ENCODE assay signal across 8 cellular contexts in the genomic region with DNA sequence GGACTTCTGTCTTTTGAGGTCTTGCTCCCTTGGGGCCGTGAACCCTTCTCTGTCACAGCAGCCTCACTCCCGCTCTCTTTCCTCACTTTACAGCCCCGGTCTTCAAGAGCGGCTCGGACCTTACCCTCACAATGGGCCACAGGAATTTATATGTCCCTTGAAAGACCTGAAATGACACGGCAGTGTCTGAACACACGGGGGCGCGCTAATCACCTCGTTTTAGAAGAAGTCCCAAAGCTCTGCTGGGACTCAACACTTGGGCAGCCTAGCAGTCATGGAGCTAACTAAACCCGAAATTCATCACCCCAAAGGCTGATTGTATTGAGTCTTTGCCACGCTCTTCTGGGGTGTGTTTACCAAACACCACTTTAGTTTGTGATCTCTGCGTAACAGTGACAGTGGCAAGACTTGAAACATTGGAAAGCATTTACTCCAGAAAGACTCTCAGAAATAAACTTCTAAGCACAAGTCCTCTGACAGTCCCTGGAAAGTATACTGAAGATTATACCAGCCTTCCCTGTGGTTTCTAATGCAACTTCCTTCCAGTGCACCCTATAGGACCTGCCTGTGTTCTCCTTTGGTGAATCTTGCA. TPM values are rescaled to one million over a fixed set of nuclear protein-coding genes. Genes with fewer than 3 reads are reported as not detected.
DNase-seq lines count a peak whose midpoint lies in the region; ATAC-seq, FAIRE-seq and TF ChIP-seq lines count a peak whose summit lies in the region.

No MANE protein-coding gene starts in this region.

- peak; percentile 79 for TF ChIP-seq CTCF in bronchial epithelial cell (IDR thresholded peaks at IDR 0.05; ENCODE audit: insufficient read depth, low read length, severe bottlenecking)

- H3K4me3 ChIP-seq in bronchial epithelial cell (ENCODE audit: low read depth, low read length): no peak overlapping the region

- H3K27me3 ChIP-seq in bronchial epithelial cell (ENCODE audit: control insufficient read depth, insufficient read depth, low read length): no peaks in the 10 kb centered on the region

- peak; percentile 80 for ATAC-seq in left colon
- no peak for ATAC-seq in HG03378 (IDR thresholded peaks at IDR 0.05; ENCODE audit: unreplicated experiment)

- H3K36me3 ChIP-seq in bronchial epithelial cell (ENCODE audit: control insufficient read depth, insufficient read depth, low read length): no peaks in the 10 kb centered on the region

- peak; percentile 19 for DNase-seq in NK-92 treated with Interleukin-12 subunit alpha and Interleukin-12 subunit beta, amount 100 ng/mL, for 24 hours (lab: John Stamatoyannopoulos, UW)
- no peak for DNase-seq in NK-92 (lab: John Stamatoyannopoulos, UW; ENCODE audit: unreplicated experiment)
- DNase-seq in HuH-7 (ENCODE audit: low spot score): peak; percentile 62
- DNase-seq in SKM-1 (lab: John Stamatoyannopoulos, UW; ENCODE audit: unreplicated experiment): peak; percentile 32
- DNase-seq in bronchial epithelial cell (ENCODE audit: low read depth): peak; percentile 62
- peak; percentile 51 to 78 for DNase-seq in left colon
- peak; percentile 43 for DNase-seq in stimulated activated CD4-positive, alpha-beta T cell treated with anti-CD3 and anti-CD28 coated beads, Interleukin-4, amount 100 ng/mL, for 24 hours

- intact Hi-C loops in left colon (cut with DNase I, micrococcal nuclease): no loop called here

- FAIRE-seq in bronchial epithelial cell (lab: Jason Lieb, UNC): no peak

RNA-seq across cellular contexts. Expression of a gene that starts 29.0 kb away (rescaled TPM):
- not detected in 2 replicates for total RNA-seq in bronchial epithelial cell
- total RNA-seq in left colon: not detected

RNA-seq across cellular contexts. Expression of a gene that starts 35.2 kb away (rescaled TPM):
- total RNA-seq in bronchial epithelial cell: 0.26 and 0.51 TPM in 2 replicates
- 100 to 1,000 TPM; 185 to 197 TPM for total RNA-seq in left colon

RNA-seq across cellular contexts. Expression of a gene that starts 52.4 kb away (rescaled TPM):
- not detected in 2 replicates for total RNA-seq in bronchial epithelial cell
- total RNA-seq in left colon: not detected

RNA-seq across cellular contexts. Expression of a gene that starts 57.1 kb away (rescaled TPM):
- not detected in 2 replicates for total RNA-seq in bronchial epithelial cell
- not detected for total RNA-seq in left colon

Comparison
In these comparisons a context has a peak if more than half of its experiments do, and no peak if none do; other contexts are left out.
1. RNA of a gene that starts 35.2 kb away (total RNA-seq): 185 to 197 TPM in left colon; 0.26 to 0.51 TPM in bronchial epithelial cell; every median in the first group is over 100 times any median in the second.